In the genomic region with DNA sequence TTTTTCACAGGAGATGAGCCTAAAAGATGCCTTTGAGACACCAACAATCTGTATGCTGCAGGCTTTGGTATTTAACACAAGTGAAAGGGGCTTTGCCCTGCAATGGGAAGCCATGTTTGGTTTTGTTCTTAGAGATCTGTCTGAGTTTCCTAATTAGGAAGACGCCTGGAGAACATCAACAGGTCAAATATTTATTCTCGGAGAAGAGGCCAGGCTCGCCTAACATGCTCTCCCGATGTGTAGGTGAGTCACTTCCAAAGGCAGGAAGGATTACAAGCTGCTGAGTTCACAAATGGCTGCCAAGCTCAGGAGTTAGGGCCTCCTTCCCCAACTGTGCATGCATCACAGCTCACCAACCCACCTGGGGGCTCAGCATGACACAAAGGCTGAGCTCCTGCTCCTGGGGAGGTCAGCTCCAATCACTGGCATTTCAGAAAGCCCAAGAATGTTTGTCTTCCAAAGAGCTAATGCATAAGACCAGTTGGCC, we compare ENCODE assay signal across 11 cellular contexts.
DNase-seq lines count a peak whose midpoint lies in the region; ATAC-seq, FAIRE-seq and TF ChIP-seq lines count a peak whose summit lies in the region.
"Had no signal": no experiment of that assay in that cellular context is flagged by ENCODE, and none has a peak within 500 bp of the region (broad histone marks: within the 10 kb centered on the region; RNA-seq: fewer than 3 reads in every experiment).

No MANE protein-coding gene starts in this region.

- DNase-seq in HepG2 (ENCODE audit: low spot score) (no peak), colonic mucosa (no peak), mesendoderm (peak; percentile 97), HUDEP-2 (lab: John Stamatoyannopoulos, UW; ENCODE audit: unreplicated experiment in 76 of 76) (no peak), glutamatergic neuron (no peak), amygdala (lab: John Stamatoyannopoulos, UW) (no peak)
- no peak for DNase-seq in effector CD8-positive, alpha-beta T cell (lab: John Stamatoyannopoulos, UW)
- DNase-seq: OCI-M1 had no signal

- H3K27me3 ChIP-seq in liver (ENCODE audit: control insufficient read depth in 4 of 4, insufficient read depth in 4 of 4, low read length in 3 of 4) (no peaks in the 10 kb centered on the region), HepG2 (ENCODE audit: control insufficient read depth in 1 of 2, insufficient read depth in 2 of 2, low read length in 2 of 2) (no peaks in the 10 kb centered on the region; a peak in 1 of 5 replicates), colonic mucosa (no peaks in the 10 kb centered on the region), mesendoderm (ENCODE audit: insufficient read depth, low read length, poor library complexity) (no peaks in the 10 kb centered on the region)
- H3K27me3 ChIP-seq: BLaER1, neutrophil had no signal

- peak overlapping the region; percentile 62 for H3K18ac ChIP-seq in mesendoderm (ENCODE audit: low read length)

- H3K27ac ChIP-seq in liver (ENCODE audit: low read depth in 1 of 2, low read length in 2 of 2) (peak overlapping the region; percentile 15 to 19), HepG2 (ENCODE audit: extremely low read length, insufficient read depth, low read length) (no peak overlapping the region), colonic mucosa (peak overlapping the region; percentile 2), mesendoderm (ENCODE audit: low read depth, low read length) (peak overlapping the region; percentile 87)
- H3K27ac ChIP-seq: BLaER1, neutrophil had no signal

- peak overlapping the region; percentile 17 for H2BK5ac ChIP-seq in mesendoderm (ENCODE audit: low read length)

- no peak for ATAC-seq in HepG2

- H3K27ac Mint-ChIP-seq in glutamatergic neuron (ENCODE audit: unreplicated experiment), result no peak overlapping the region

- H3K4me2 ChIP-seq in HepG2 (ENCODE audit: low read depth, low read length), result no peak overlapping the region
- no peak overlapping the region for H3K4me2 ChIP-seq in mesendoderm (ENCODE audit: low read length)
- H3K4me2 ChIP-seq: BLaER1 had no signal

- WGBS in liver, result 56% methylated on average over 4 of the region's 4 CpGs
- 0% methylated on average over 2 of the region's 4 CpGs for WGBS in HepG2 (ENCODE audit: low lambda C conversion rate)
- WGBS in mesendoderm (ENCODE audit: extremely low coverage, insufficient coverage, low lambda C conversion rate), result no CpG with 5 or more reads among the region's 4 CpGs

- no peak for FAIRE-seq in HepG2 (lab: Jason Lieb, UNC)

- TF ChIP-seq RAD21 in liver (IDR thresholded peaks at IDR 0.05), result no peak
- TF ChIP-seq RAD21 in HepG2 (CRISPR knock-in tag; IDR thresholded peaks at IDR 0.05), result no peak

- H2AK5ac ChIP-seq in mesendoderm (ENCODE audit: low read length), result no peak overlapping the region

- no peak overlapping the region for H2BK15ac ChIP-seq in mesendoderm (replicated peaks; ENCODE audit: low read depth)

- H4K8ac ChIP-seq in mesendoderm (ENCODE audit: low read depth, low read length), result no peak overlapping the region

- H3K9ac ChIP-seq in liver (ENCODE audit: low read depth in 1 of 2, low read length in 2 of 2) (no peak overlapping the region), HepG2 (ENCODE audit: insufficient read depth, low read depth, low read length) (no peak overlapping the region), colonic mucosa (ENCODE audit: low read depth in 2 of 2, low read length in 2 of 2) (no peak overlapping the region), mesendoderm (ENCODE audit: low read length) (no peak overlapping the region)
- H3K9ac ChIP-seq: BLaER1 had no signal

- peak overlapping the region; percentile 22 for H3K56ac ChIP-seq in mesendoderm (ENCODE audit: low read length)

- no peak overlapping the region for H3K23ac ChIP-seq in mesendoderm (ENCODE audit: low read length)

- POLR2A ChIA-PET in HepG2 (lab: Yijun Ruan, JAX), result no interaction called here

- in situ Hi-C loops in HepG2 (cut with HindIII; ENCODE audit: extremely low pct_ligation_motif_present, low pct_unique_long_range_greater_than_20kb), result no loop called here

- H3K79me2 ChIP-seq in HepG2 (ENCODE audit: insufficient read depth, low read length) (no peaks in the 10 kb centered on the region), mesendoderm (ENCODE audit: control insufficient read depth, insufficient read depth, low read length) (no peaks in the 10 kb centered on the region)

- H3K36me3 Mint-ChIP-seq in glutamatergic neuron (ENCODE audit: unreplicated experiment), result no peaks in the 10 kb centered on the region

- H4K20me1 ChIP-seq in HepG2 (ENCODE audit: insufficient read depth, low read length), result no peaks in the 10 kb centered on the region
- H4K20me1 ChIP-seq: BLaER1 had no signal

- no peak overlapping the region for H3K4me3 Mint-ChIP-seq in glutamatergic neuron (ENCODE audit: unreplicated experiment)

- intact Hi-C loops in HepG2 (cut with micrococcal nuclease; ENCODE audit: unreplicated experiment) (no loop called here), colonic mucosa (cut with DNase I) (no loop called here)

- no peak overlapping the region for H2AFZ ChIP-seq in HepG2 (ENCODE audit: low read length)

- TF ChIP-seq EP300 in HepG2 (IDR thresholded peaks at IDR 0.05; ENCODE audit: low read depth in 2 of 2, low read length in 2 of 2) (no peak), HepG2 (CRISPR knock-in tag; IDR thresholded peaks at IDR 0.05; ENCODE audit: borderline replicate concordance) (no peak)

- H3K9me3 Mint-ChIP-seq in glutamatergic neuron (ENCODE audit: unreplicated experiment), result no peaks in the 10 kb centered on the region

- H3K36me3 ChIP-seq in liver (ENCODE audit: control insufficient read depth in 4 of 4, insufficient read depth in 3 of 4, low read depth in 1 of 4, low read length in 3 of 4) (no peaks in the 10 kb centered on the region), HepG2 (replicated peaks in 1 of 2; ENCODE audit: control insufficient read depth in 1 of 2, insufficient read depth in 2 of 2, low read length in 2 of 2) (no peaks in the 10 kb centered on the region), colonic mucosa (no peaks in the 10 kb centered on the region), mesendoderm (ENCODE audit: control insufficient read depth, insufficient read depth, low read length) (no peaks in the 10 kb centered on the region)
- H3K36me3 ChIP-seq: BLaER1, neutrophil had no signal

- H4K5ac ChIP-seq in mesendoderm (ENCODE audit: low read length), result no peak overlapping the region

- no peak for TF ChIP-seq CTCF in liver (IDR thresholded peaks at IDR 0.05; ENCODE audit: low read depth, low read length, missing input control)
- TF ChIP-seq CTCF in HepG2 (CRISPR knock-in tag; IDR thresholded peaks at IDR 0.05), result no peak
- TF ChIP-seq CTCF in colonic mucosa (IDR thresholded peaks at IDR 0.05), result no peak
- no peak for TF ChIP-seq CTCF in glutamatergic neuron (IDR thresholded peaks at IDR 0.05; ENCODE audit: partially characterized antibody, unreplicated experiment)

- no peak for TF ChIP-seq POLR2A in HepG2 (IDR thresholded peaks at IDR 0.05; ENCODE audit: insufficient read depth in 1 of 2, low read depth in 2 of 2, low read length in 2 of 2)

- H3K27me3 Mint-ChIP-seq in glutamatergic neuron (ENCODE audit: unreplicated experiment), result peaks cover 3% of the 10 kb centered on the region

- H3K4ac ChIP-seq in mesendoderm (ENCODE audit: low read depth, low read length), result peak overlapping the region; percentile 39

- H3K4me1 ChIP-seq in liver (ENCODE audit: control insufficient read depth in 4 of 4, insufficient read depth in 4 of 4, low read length in 3 of 4), result no peaks in the 10 kb centered on the region
- no peaks in the 10 kb centered on the region for H3K4me1 ChIP-seq in HepG2 (ENCODE audit: insufficient read depth, low read length)
- no peaks in the 10 kb centered on the region for H3K4me1 ChIP-seq in colonic mucosa
- peaks cover 13% of the 10 kb centered on the region for H3K4me1 ChIP-seq in mesendoderm (ENCODE audit: control insufficient read depth, low read depth, low read length)

- BruUV-seq in HepG2 (replicated peaks; lab: Mats Ljungman, UMichigan), result no TSS peak

- no peak overlapping the region for H3K4me3 ChIP-seq in liver (ENCODE audit: low read depth in 1 of 3, low read length in 3 of 3)
- no peak overlapping the region for H3K4me3 ChIP-seq in HepG2 (replicated peaks in 1 of 3; ENCODE audit: insufficient read depth in 1 of 3, low read depth in 2 of 3, low read length in 3 of 3)
- no peak overlapping the region for H3K4me3 ChIP-seq in colonic mucosa
- no peak overlapping the region for H3K4me3 ChIP-seq in mesendoderm (ENCODE audit: low read length)
- H3K4me3 ChIP-seq: BLaER1 had no signal

- no peak overlapping the region for H2BK120ac ChIP-seq in mesendoderm (ENCODE audit: low read depth, low read length)

- H3K9me3 ChIP-seq in liver (ENCODE audit: control insufficient read depth in 4 of 4, low read length in 3 of 4) (no peaks in the 10 kb centered on the region), HepG2 (ENCODE audit: low read length) (no peaks in the 10 kb centered on the region), colonic mucosa (no peaks in the 10 kb centered on the region)
- H3K9me3 ChIP-seq: BLaER1, neutrophil had no signal

- CTCF ChIA-PET in HepG2 (lab: Yijun Ruan, JAX; ENCODE audit: low intra/inter-chr PET ratio, low total read pairs), result no interaction called here

- H3K79me1 ChIP-seq in mesendoderm (ENCODE audit: low read length), result no peaks in the 10 kb centered on the region

- peaks cover 21% of the 10 kb centered on the region for H3K4me1 Mint-ChIP-seq in glutamatergic neuron (ENCODE audit: low read depth, unreplicated experiment)

TF ChIP-seq in liver, 16 proteins besides CTCF, POLR2A, EP300 and RAD21 (continues in another document):
- TF ChIP-seq FOXA2 (IDR thresholded peaks at IDR 0.05) (no peak), YY1 (IDR thresholded peaks at IDR 0.05) (peak; percentile 29), JUND (IDR thresholded peaks at IDR 0.05) (no peak), SP1 (IDR thresholded peaks at IDR 0.05) (no peak), FOXA1 (IDR thresholded peaks at IDR 0.05) (no peak)

TF ChIP-seq in HepG2, 621 proteins besides CTCF, POLR2A, EP300 and RAD21 (continues in another document):
- no peak for TF ChIP-seq TSC22D2 (CRISPR knock-in tag; IDR thresholded peaks at IDR 0.05; ENCODE audit: borderline replicate concordance)
- TF ChIP-seq ZNF879 (CRISPR knock-in tag; IDR thresholded peaks at IDR 0.05), result no peak
- no peak for TF ChIP-seq YEATS2 (CRISPR knock-in tag; IDR thresholded peaks at IDR 0.05; ENCODE audit: borderline replicate concordance)
- no peak for TF ChIP-seq SAFB2 (CRISPR knock-in tag; IDR thresholded peaks at IDR 0.05; ENCODE audit: borderline replicate concordance, low read depth)
- no peak for TF ChIP-seq ZNF746 (CRISPR knock-in tag; IDR thresholded peaks at IDR 0.05)
- TF ChIP-seq, protein P1, sequence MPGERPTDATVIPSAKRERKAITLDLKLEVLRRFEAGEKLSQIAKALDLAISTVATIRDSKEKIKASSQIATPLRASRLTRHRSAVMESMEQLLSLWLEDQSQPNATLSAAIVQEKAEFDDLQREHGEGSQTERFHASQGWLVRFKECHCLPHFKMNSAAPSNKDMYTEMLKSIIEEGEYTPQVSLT (CRISPR knock-in tag; IDR thresholded peaks at IDR 0.05; ENCODE audit: borderline replicate concordance, low read depth), result no peak
- TF ChIP-seq RCOR2 (CRISPR knock-in tag; IDR thresholded peaks at IDR 0.05), result no peak
- no peak for TF ChIP-seq ZNF629 (CRISPR knock-in tag; conservative IDR thresholded peaks at IDR 0.05)
- no peak for TF ChIP-seq MEIS2 (CRISPR knock-in tag; IDR thresholded peaks at IDR 0.05)
